Comparison of ENCODE assay signal across 8 cellular contexts in genomic region chr1:160284220-160284781, GRCh38. TPM values are rescaled to one million over a fixed set of nuclear protein-coding genes. Genes with fewer than 3 reads are reported as not detected.
A peak's percentile ranks its signal among the peaks of the same experiment; 100 is the strongest.
DNase-seq lines count a peak whose midpoint lies in the region; ATAC-seq and TF ChIP-seq lines count a peak whose summit lies in the region.

No MANE protein-coding gene starts in this region.

- ATAC-seq in stimulated activated memory B cell treated with anti-CD40 and anti-IgM and Interleukin-4, amounts not matched to agents 10 μg/mL and 1 μg/mL and 100 μg/mL, for 72 hours: peak; percentile 35
- ATAC-seq in GM19324 (IDR thresholded peaks at IDR 0.05; ENCODE audit: low FRiP score, unreplicated experiment): no peak
- no peak for ATAC-seq in GM18519 (IDR thresholded peaks at IDR 0.05; ENCODE audit: low FRiP score, unreplicated experiment)

- peaks cover 12% of the 10 kb centered on the region for H3K27me3 Mint-ChIP-seq in HFFc6 (ENCODE audit: insufficient read depth)
- no peaks in the 10 kb centered on the region for H3K27me3 Mint-ChIP-seq in stimulated activated memory B cell treated with anti-CD40 and anti-IgM and Interleukin-4, amounts not matched to agents 10 μg/mL and 1 μg/mL and 100 μg/mL, for 72 hours

- H3K9me3 Mint-ChIP-seq in HFFc6: no peaks in the 10 kb centered on the region
- H3K9me3 Mint-ChIP-seq in stimulated activated memory B cell treated with anti-CD40 and anti-IgM and Interleukin-4, amounts not matched to agents 10 μg/mL and 1 μg/mL and 100 μg/mL, for 72 hours: no peaks in the 10 kb centered on the region

- no peaks in the 10 kb centered on the region for H3K27me3 ChIP-seq in breast epithelium

- H3K4me1 Mint-ChIP-seq in HFFc6 (ENCODE audit: low read depth): peaks cover 31% of the 10 kb centered on the region
- H3K4me1 Mint-ChIP-seq in stimulated activated memory B cell treated with anti-CD40 and anti-IgM and Interleukin-4, amounts not matched to agents 10 μg/mL and 1 μg/mL and 100 μg/mL, for 72 hours: peaks cover 28% of the 10 kb centered on the region

- peaks cover 9% of the 10 kb centered on the region for H3K36me3 ChIP-seq in breast epithelium

- H3K27ac Mint-ChIP-seq in HFFc6: peak overlapping the region; percentile 99
- H3K27ac Mint-ChIP-seq in stimulated activated memory B cell treated with anti-CD40 and anti-IgM and Interleukin-4, amounts not matched to agents 10 μg/mL and 1 μg/mL and 100 μg/mL, for 72 hours: peak overlapping the region; percentile 93

- TF ChIP-seq POLR2A in breast epithelium (IDR thresholded peaks at IDR 0.05): no peak

- peaks cover 26% of the 10 kb centered on the region for H3K36me3 Mint-ChIP-seq in HFFc6 (ENCODE audit: low read depth)
- peaks cover 30% of the 10 kb centered on the region for H3K36me3 Mint-ChIP-seq in stimulated activated memory B cell treated with anti-CD40 and anti-IgM and Interleukin-4, amounts not matched to agents 10 μg/mL and 1 μg/mL and 100 μg/mL, for 72 hours

- peak overlapping the region; percentile 82 to 93 for H3K27ac ChIP-seq in breast epithelium

- H3K9me3 ChIP-seq in breast epithelium: no peaks in the 10 kb centered on the region

- H3K4me3 Mint-ChIP-seq in HFFc6: peak overlapping the region; percentile 99
- H3K4me3 Mint-ChIP-seq in stimulated activated memory B cell treated with anti-CD40 and anti-IgM and Interleukin-4, amounts not matched to agents 10 μg/mL and 1 μg/mL and 100 μg/mL, for 72 hours: peak overlapping the region; percentile 99

- TF ChIP-seq CTCF in GM12864 (IDR thresholded peaks at IDR 0.05; ENCODE audit: low read depth, low read length, missing control alignments) (no peak), HFFc6 (IDR thresholded peaks at IDR 0.05) (no peak), breast epithelium (IDR thresholded peaks at IDR 0.05) (no peak)

- intact Hi-C loops in breast epithelium (cut with DNase I; ENCODE audit: low total_unique reads): no loop called here

- peaks cover 0 to 17% of the 10 kb centered on the region in 2 donors for H3K4me1 ChIP-seq in breast epithelium

- DNase-seq in GM12864 (ENCODE audit: low read depth): no peak
- DNase-seq in HFFc6: peak; percentile 66
- DNase-seq in OCI-M1 (lab: John Stamatoyannopoulos, UW): peak; percentile 63
- DNase-seq in breast epithelium (ENCODE audit: low spot score in 2 of 2): no peak
- DNase-seq in islet precursor cell: peak; percentile 60

- H3K4me3 ChIP-seq in GM12864 (ENCODE audit: low read depth, low read length): peak overlapping the region; percentile 75
- peak overlapping the region; percentile 75 to 97 (median 91) for H3K4me3 ChIP-seq in breast epithelium

RNA-seq across cellular contexts. Expression of gene PEX19, which starts 0.6 kb away (rescaled TPM):
- 10 to 100 TPM; 65.2 to 74.3 (median 70.5) TPM for total RNA-seq in HFFc6 (2021; fragmentation: NEBNext Ultra II Directional; extraction: Animal tissue kit (Norgen Biotek cat#: 25700))
- 100 to 1,000 TPM in 1 of 3 donors, 10 to 100 TPM in 2; 58.7 to 136 (median 80.1) TPM for total RNA-seq in breast epithelium

RNA-seq across cellular contexts. Expression of gene DCAF8, which starts 22.0 kb away (rescaled TPM):
- total RNA-seq in HFFc6 (2021; fragmentation: NEBNext Ultra II Directional; extraction: Animal tissue kit (Norgen Biotek cat#: 25700)): 10 to 100 TPM; 65.9 to 73.0 (median 70.1) TPM
- total RNA-seq in breast epithelium: 100 to 1,000 TPM; 161 to 195 (median 161) TPM

RNA-seq across cellular contexts. Expression of gene COPA, which starts 58.7 kb away (rescaled TPM):
- 100 to 1,000 TPM; 218 to 257 (median 249) TPM for total RNA-seq in HFFc6 (2021; fragmentation: NEBNext Ultra II Directional; extraction: Animal tissue kit (Norgen Biotek cat#: 25700))
- 100 to 1,000 TPM; 138 to 170 (median 153) TPM for total RNA-seq in breast epithelium

RNA-seq across cellular contexts. Expression of gene NCSTN, which starts 58.9 kb away (rescaled TPM):
- total RNA-seq in HFFc6 (2021; fragmentation: NEBNext Ultra II Directional; extraction: Animal tissue kit (Norgen Biotek cat#: 25700)): 100 to 1,000 TPM; 133 to 154 (median 145) TPM
- 10 to 100 TPM; 66.4 to 83.5 (median 76.0) TPM for total RNA-seq in breast epithelium

Comparison
In these comparisons a context has a peak if more than half of its experiments do, and no peak if none do; other contexts are left out.
1. DNase-seq: peak in HFFc6 (single experiment), OCI-M1 (single experiment) and islet precursor cell (single experiment); none in GM12864 (single experiment) and breast epithelium (0 of 2).